In genomic region chr6:111551521-111552231, GRCh38 we compare ENCODE assay signal across 8 cellular contexts. TPM values are rescaled to one million over a fixed set of nuclear protein-coding genes. Genes with fewer than 3 reads are reported as not detected.
DNase-seq lines count a peak whose midpoint lies in the region; ATAC-seq and TF ChIP-seq lines count a peak whose summit lies in the region.

No MANE protein-coding gene starts in this region.

- H3K4me1 ChIP-seq in HCT116 (ENCODE audit: control insufficient read depth in 1 of 2, insufficient read depth in 2 of 2, low read length in 2 of 2) = peaks cover 34 to 42% of the 10 kb centered on the region in 2 experiments
- peaks cover 3% of the 10 kb centered on the region for H3K4me1 ChIP-seq in NT2/D1 (ENCODE audit: insufficient read depth, insufficient read length)
- H3K4me1 ChIP-seq in heart left ventricle = peaks cover 8 to 43% (median 30%) of the 10 kb centered on the region in 12 donors
- H3K4me1 ChIP-seq in gastrocnemius medialis = peaks cover 40 to 52% of the 10 kb centered on the region in 2 donors
- no peaks in the 10 kb centered on the region for H3K4me1 ChIP-seq in effector memory CD4-positive, alpha-beta T cell (ENCODE audit: control insufficient read depth, insufficient read depth, low read length, poor library complexity, severe bottlenecking)

- DNase-seq in HCT116 (ENCODE audit: low read depth, low spot score) (no peak), NT2/D1 (ENCODE audit: low read depth, low spot score) (no peak), heart left ventricle (no peak), gastrocnemius medialis (no peak), anterior cingulate cortex (lab: John Stamatoyannopoulos, UW) (no peak), immature natural killer cell (no peak)
- DNase-seq in effector memory CD4-positive, alpha-beta T cell = no peak
- no peak for DNase-seq in activated CD4-positive, alpha-beta T cell treated with anti-CD3 and anti-CD28 coated beads, Interleukin-2, amount 10 ng/mL, durations not matched to agents 24 days and 14 days

- H3K4me1 Mint-ChIP-seq in activated CD4-positive, alpha-beta T cell treated with anti-CD3 and anti-CD28 coated beads, Interleukin-2, amount 10 ng/mL, durations not matched to agents 24 days and 14 days = peaks cover 4% of the 10 kb centered on the region
- peaks cover 0 to 11% of the 10 kb centered on the region in 2 donors for H3K4me1 Mint-ChIP-seq in immature natural killer cell

- TF ChIP-seq POLR2A in HCT116 (IDR thresholded peaks at IDR 0.05; ENCODE audit: borderline replicate concordance, extremely low read depth, insufficient read depth, insufficient read length) (no peak), heart left ventricle (IDR thresholded peaks at IDR 0.05) (no peak), gastrocnemius medialis (IDR thresholded peaks at IDR 0.05) (no peak)

- H3K36me3 ChIP-seq in HCT116 (ENCODE audit: control insufficient read depth in 1 of 2, insufficient read depth in 2 of 2, low read length in 2 of 2) = no peaks in the 10 kb centered on the region
- H3K36me3 ChIP-seq in NT2/D1 (ENCODE audit: insufficient read depth, insufficient read length, low read length) = no peaks in the 10 kb centered on the region
- H3K36me3 ChIP-seq in heart left ventricle = no peaks in the 10 kb centered on the region
- H3K36me3 ChIP-seq in gastrocnemius medialis = no peaks in the 10 kb centered on the region
- no peaks in the 10 kb centered on the region for H3K36me3 ChIP-seq in effector memory CD4-positive, alpha-beta T cell (ENCODE audit: control insufficient read depth, insufficient read depth, low read length)

- in situ Hi-C loops in gastrocnemius medialis (cut with MboI; ENCODE audit: low sequenced_read_pairs in 4 of 4) = no loop called here

- H3K27ac Mint-ChIP-seq in activated CD4-positive, alpha-beta T cell treated with anti-CD3 and anti-CD28 coated beads, Interleukin-2, amount 10 ng/mL, durations not matched to agents 24 days and 14 days = no peak overlapping the region
- H3K27ac Mint-ChIP-seq in immature natural killer cell = peak overlapping the region in 1 of 6 donors; percentile 33

- peak overlapping the region; percentile 69 for H3K4me2 ChIP-seq in HCT116 (ENCODE audit: low read length)

- H3K4me3 ChIP-seq in HCT116 (replicated peaks in 1 of 2; ENCODE audit: low read depth in 1 of 2, low read length in 2 of 2) = peak overlapping the region in 1 of 2 experiments; percentile 23; a peak in 2 of 4 replicates
- no peak overlapping the region for H3K4me3 ChIP-seq in NT2/D1 (ENCODE audit: insufficient read length, low read depth)
- H3K4me3 ChIP-seq in heart left ventricle = peak overlapping the region in 2 of 12 donors; percentile 11 to 14
- peak overlapping the region in 2 of 4 donors; percentile 3 to 14 for H3K4me3 ChIP-seq in gastrocnemius medialis
- no peak overlapping the region for H3K4me3 ChIP-seq in effector memory CD4-positive, alpha-beta T cell (ENCODE audit: insufficient read depth, low read depth, low read length, poor library complexity, severe bottlenecking)

- H3K9ac ChIP-seq in HCT116 (ENCODE audit: low read length) (peak overlapping the region; percentile 40), NT2/D1 (ENCODE audit: insufficient read length, low read depth) (peak overlapping the region; percentile 21)

- H3K9me3 ChIP-seq in HCT116 (ENCODE audit: control insufficient read depth in 1 of 2, insufficient read depth in 1 of 2, low read depth in 1 of 2, low read length in 2 of 2) (no peaks in the 10 kb centered on the region), NT2/D1 (ENCODE audit: insufficient read depth, low read length) (no peaks in the 10 kb centered on the region), heart left ventricle (no peaks in the 10 kb centered on the region), gastrocnemius medialis (no peaks in the 10 kb centered on the region)
- H3K9me3 ChIP-seq in effector memory CD4-positive, alpha-beta T cell (ENCODE audit: control insufficient read depth, low read length) = no peaks in the 10 kb centered on the region

- POLR2A ChIA-PET in HCT116 (lab: Charles Lee) = interaction anchor here (0.5 kb wide), 1 partner anchor 42 kb away, joined by 3 read pairs; no protein-coding TSS in a partner anchor

- CTCF ChIA-PET in HCT116 (lab: Charles Lee) = no interaction called here

- intact Hi-C loops in HCT116 (cut with micrococcal nuclease) = no loop called here
- intact Hi-C loops in heart left ventricle (cut with DNase I) = loop anchor here in 6 of 10 donors (2.0 to 10.0 kb wide), 6 partner anchors 51 to 69 kb away; partner anchors contain the start of genes REV3L (in 4 of the 6) and TRAF3IP2 (in 2 of the 6)
- intact Hi-C loops in gastrocnemius medialis (cut with DNase I; ENCODE audit: low total_unique reads) = loop anchor here (1.0 to 2.0 kb wide), 3 partner anchors 17 to 68 kb away; partner anchors contain the start of gene REV3L
- intact Hi-C loops in activated CD4-positive, alpha-beta T cell treated with anti-CD3 and anti-CD28 coated beads, Interleukin-2, amount 10 ng/mL, durations not matched to agents 24 days and 14 days (cut with micrococcal nuclease) = no loop called here

- WGBS in heart left ventricle, 4 donors = 26 to 31% (median 29%) methylated on average over 11 of the region's 11 CpGs

- TF ChIP-seq CTCF in HCT116 (IDR thresholded peaks at IDR 0.05 in 2 of 3, conservative IDR thresholded peaks at IDR 0.05 in 1 of 3; ENCODE audit: borderline replicate concordance in 1 of 3, insufficient read depth in 1 of 3, low read depth in 2 of 3, low read length in 2 of 3) = no peak
- TF ChIP-seq CTCF in heart left ventricle (IDR thresholded peaks at IDR 0.05) = no peak
- TF ChIP-seq CTCF in gastrocnemius medialis (IDR thresholded peaks at IDR 0.05 in 4 of 5, conservative IDR thresholded peaks at IDR 0.05 in 1 of 5) = no peak

- H3K36me3 Mint-ChIP-seq in activated CD4-positive, alpha-beta T cell treated with anti-CD3 and anti-CD28 coated beads, Interleukin-2, amount 10 ng/mL, durations not matched to agents 24 days and 14 days (ENCODE audit: low read depth) = peaks cover 10% of the 10 kb centered on the region
- peaks cover 5 to 11% (median 7%) of the 10 kb centered on the region in 3 donors for H3K36me3 Mint-ChIP-seq in immature natural killer cell

- no peaks in the 10 kb centered on the region for H3K27me3 Mint-ChIP-seq in activated CD4-positive, alpha-beta T cell treated with anti-CD3 and anti-CD28 coated beads, Interleukin-2, amount 10 ng/mL, durations not matched to agents 24 days and 14 days
- H3K27me3 Mint-ChIP-seq in immature natural killer cell (ENCODE audit: low read depth in 3 of 3) = peaks cover 0 to 2% (median 0%) of the 10 kb centered on the region in 3 donors

- no peaks in the 10 kb centered on the region for H3K9me2 ChIP-seq in HCT116 (ENCODE audit: insufficient read depth)

- H3K27me3 ChIP-seq in HCT116 (ENCODE audit: insufficient read depth, low read length) (no peaks in the 10 kb centered on the region), NT2/D1 (ENCODE audit: insufficient read depth, insufficient read length) (no peaks in the 10 kb centered on the region), heart left ventricle (no peaks in the 10 kb centered on the region), gastrocnemius medialis (no peaks in the 10 kb centered on the region)
- H3K27me3 ChIP-seq in effector memory CD4-positive, alpha-beta T cell (replicated peaks; ENCODE audit: control insufficient read depth, insufficient read depth, low read length, poor library complexity, severe bottlenecking) = no peaks in the 10 kb centered on the region

- BruUV-seq in HCT116 (replicated peaks; lab: Mats Ljungman, UMichigan) = no TSS peak

- H3K4me3 Mint-ChIP-seq in activated CD4-positive, alpha-beta T cell treated with anti-CD3 and anti-CD28 coated beads, Interleukin-2, amount 10 ng/mL, durations not matched to agents 24 days and 14 days = no peak overlapping the region
- H3K4me3 Mint-ChIP-seq in immature natural killer cell = no peak overlapping the region

- ATAC-seq in HCT116 (peak; percentile 53), heart left ventricle (peak in 2 of 4 donors; percentile 29 to 30), gastrocnemius medialis (peak; percentile 9 to 17)

- peak overlapping the region; percentile 43 for H2AFZ ChIP-seq in HCT116 (ENCODE audit: low read depth, low read length, poor library complexity, severe bottlenecking)

- H3K27ac ChIP-seq in HCT116 (ENCODE audit: low read depth, low read length) (peak overlapping the region; percentile 57), heart left ventricle (peak overlapping the region; percentile 8 to 82 (median 68)), gastrocnemius medialis (peak overlapping the region; percentile 83 to 89 (median 86))
- H3K27ac ChIP-seq in effector memory CD4-positive, alpha-beta T cell (ENCODE audit: insufficient read depth, low read length, poor library complexity, severe bottlenecking) = no peak overlapping the region

- no peak for TF ChIP-seq RAD21 in HCT116 (IDR thresholded peaks at IDR 0.05; ENCODE audit: low read depth)

- RAD21 ChIA-PET in HCT116 (lab: Charles Lee; ENCODE audit: low non-redundant PET in 1 of 2, low total read pairs in 2 of 2, uncharacterized antibody in 2 of 2, unreplicated experiment in 2 of 2) = no interaction called here

- H3K79me2 ChIP-seq in HCT116 (ENCODE audit: insufficient read depth, low read length) = no peaks in the 10 kb centered on the region

- H3K9me3 Mint-ChIP-seq in activated CD4-positive, alpha-beta T cell treated with anti-CD3 and anti-CD28 coated beads, Interleukin-2, amount 10 ng/mL, durations not matched to agents 24 days and 14 days = no peaks in the 10 kb centered on the region
- H3K9me3 Mint-ChIP-seq in immature natural killer cell = no peaks in the 10 kb centered on the region

- H4K20me1 ChIP-seq in HCT116 (ENCODE audit: insufficient read depth) = no peaks in the 10 kb centered on the region

TF ChIP-seq in HCT116, 20 proteins besides CTCF, POLR2A, EP300 and RAD21 (continues in another document):
- no peak for TF ChIP-seq ZNF274 (IDR thresholded peaks at IDR 0.05; ENCODE audit: low read depth, low read length)

RNA-seq across cellular contexts. Expression of gene TRAF3IP2, which starts 54.0 kb away (rescaled TPM):
- total RNA-seq in HCT116 (2021; ENCODE audit: unreplicated experiment) (22.3 TPM), heart left ventricle (10 to 100 TPM in 8 of 9 donors, 1 to 10 TPM in 1; 7.4 to 19.4 (median 12.9) TPM), gastrocnemius medialis (10 to 100 TPM; 11.0 to 31.1 (median 17.3) TPM)
- polyA plus RNA-seq in HCT116 (2012) = 21.5 and 22.3 TPM in 2 replicates
- polyA plus RNA-seq in heart left ventricle (10 to 100 TPM; 10.5 to 14.4 TPM), immature natural killer cell (10 to 100 TPM in 1 of 3 donors, 1 to 10 TPM in 1, not detected in 1; 1.9 to 10.6 TPM)
- 17.7 and 19.8 TPM in 2 replicates for total RNA-seq in activated CD4-positive, alpha-beta T cell treated with anti-CD3 and anti-CD28 coated beads, Interleukin-2, amount 10 ng/mL, durations not matched to agents 24 days and 14 days

Comparison
In these comparisons a context has a peak if more than half of its experiments do, and no peak if none do; other contexts are left out.
1. intact Hi-C loops: an anchor here in heart left ventricle (2.0 to 10.0 kb wide) and gastrocnemius medialis (1.0 to 2.0 kb wide); none called in HCT116 and activated CD4-positive, alpha-beta T cell treated with anti-CD3 and anti-CD28 coated beads, Interleukin-2, amount 10 ng/mL, durations not matched to agents 24 days and 14 days.